In genomic region chr17:19306160-19307111, GRCh38 we compare ENCODE assay signal across 8 cellular contexts. TPM values are rescaled to one million over a fixed set of nuclear protein-coding genes. Genes with fewer than 3 reads are reported as not detected.
DNase-seq lines count a peak whose midpoint lies in the region; ATAC-seq and TF ChIP-seq lines count a peak whose summit lies in the region.

No MANE protein-coding gene starts in this region.

- peaks cover 41% of the 10 kb centered on the region for H3K27me3 Mint-ChIP-seq in activated naive CD8-positive, alpha-beta T cell treated with anti-CD3 and anti-CD28 coated beads, Interleukin-2, amount 10 ng/mL, durations not matched to agents 7 days and 5 days

- ATAC-seq in GM18499 (IDR thresholded peaks at IDR 0.05; ENCODE audit: insufficient read depth, unreplicated experiment) (peak; percentile 67), GM21619 (IDR thresholded peaks at IDR 0.05; ENCODE audit: unreplicated experiment) (peak; percentile 83)
- peak; percentile 88 for ATAC-seq in activated naive CD8-positive, alpha-beta T cell treated with anti-CD3 and anti-CD28 coated beads, Interleukin-2, amount 10 ng/mL, durations not matched to agents 7 days and 5 days (ENCODE audit: low read depth)

- no peak overlapping the region for H3K27ac ChIP-seq in coronary artery

- POLR2A ChIA-PET in activated naive CD8-positive, alpha-beta T cell treated with anti-CD3 and anti-CD28 coated beads, Interleukin-2, amount 10 ng/mL, durations not matched to agents 7 days and 5 days (lab: Charles Lee), result interaction anchor here (1.1 kb wide), 1 partner anchor 71 kb away, joined by 3 read pairs; no protein-coding TSS in a partner anchor

- peaks cover 28% of the 10 kb centered on the region for H3K4me1 Mint-ChIP-seq in activated naive CD8-positive, alpha-beta T cell treated with anti-CD3 and anti-CD28 coated beads, Interleukin-2, amount 10 ng/mL, durations not matched to agents 7 days and 5 days

- H3K9me3 Mint-ChIP-seq in activated naive CD8-positive, alpha-beta T cell treated with anti-CD3 and anti-CD28 coated beads, Interleukin-2, amount 10 ng/mL, durations not matched to agents 7 days and 5 days, result no peaks in the 10 kb centered on the region

- peak overlapping the region; percentile 55 for H3K4me3 Mint-ChIP-seq in activated naive CD8-positive, alpha-beta T cell treated with anti-CD3 and anti-CD28 coated beads, Interleukin-2, amount 10 ng/mL, durations not matched to agents 7 days and 5 days

- H3K27ac Mint-ChIP-seq in activated naive CD8-positive, alpha-beta T cell treated with anti-CD3 and anti-CD28 coated beads, Interleukin-2, amount 10 ng/mL, durations not matched to agents 7 days and 5 days, result peak overlapping the region; percentile 24

- no peaks in the 10 kb centered on the region for H3K36me3 Mint-ChIP-seq in activated naive CD8-positive, alpha-beta T cell treated with anti-CD3 and anti-CD28 coated beads, Interleukin-2, amount 10 ng/mL, durations not matched to agents 7 days and 5 days

- H3K4me3 ChIP-seq in coronary artery, result no peak overlapping the region

- peak; percentile 55 to 58 for DNase-seq in Kasumi-1 (lab: John Stamatoyannopoulos, UW)
- DNase-seq in activated naive CD8-positive, alpha-beta T cell treated with anti-CD3 and anti-CD28 coated beads, Interleukin-2, amount 10 ng/mL, durations not matched to agents 7 days and 5 days, result no peak
- peak; percentile 14 to 30 for DNase-seq in stimulated activated CD4-positive, alpha-beta T cell treated with anti-CD3 and anti-CD28 coated beads, Interleukin-2, amount 100 ng/mL, for 24 hours
- no peak for DNase-seq in NCI-H187 treated with DMSO at 0.1 percent for 48 hours (lab: John Stamatoyannopoulos, UW)
- DNase-seq in NCI-H1092 (lab: John Stamatoyannopoulos, UW), result no peak
- DNase-seq in coronary artery (ENCODE audit: low spot score), result no peak

- TF ChIP-seq CTCF in coronary artery (IDR thresholded peaks at IDR 0.05), result no peak

RNA-seq across cellular contexts. Expression of gene B9D1, which starts 56.1 kb away (rescaled TPM):
- total RNA-seq in activated naive CD8-positive, alpha-beta T cell treated with anti-CD3 and anti-CD28 coated beads, Interleukin-2, amount 10 ng/mL, durations not matched to agents 7 days and 5 days, result 1 to 10 TPM; 1.6 to 2.1 TPM

Comparison
In these comparisons a context has a peak if more than half of its experiments do, and no peak if none do; other contexts are left out.
1. DNase-seq: peak in Kasumi-1 (2 of 2) and stimulated activated CD4-positive, alpha-beta T cell treated with anti-CD3 and anti-CD28 coated beads, Interleukin-2, amount 100 ng/mL, for 24 hours (2 of 2); none in activated naive CD8-positive, alpha-beta T cell treated with anti-CD3 and anti-CD28 coated beads, Interleukin-2, amount 10 ng/mL, durations not matched to agents 7 days and 5 days (single experiment), NCI-H187 treated with DMSO at 0.1 percent for 48 hours (single experiment), NCI-H1092 (single experiment) and coronary artery (single experiment).
2. Peak in every context shown above with its lines, with median percentiles within 50 percentile points of each other: ATAC-seq.